ENCODE assay signal across 1 cellular context in the genomic region with DNA sequence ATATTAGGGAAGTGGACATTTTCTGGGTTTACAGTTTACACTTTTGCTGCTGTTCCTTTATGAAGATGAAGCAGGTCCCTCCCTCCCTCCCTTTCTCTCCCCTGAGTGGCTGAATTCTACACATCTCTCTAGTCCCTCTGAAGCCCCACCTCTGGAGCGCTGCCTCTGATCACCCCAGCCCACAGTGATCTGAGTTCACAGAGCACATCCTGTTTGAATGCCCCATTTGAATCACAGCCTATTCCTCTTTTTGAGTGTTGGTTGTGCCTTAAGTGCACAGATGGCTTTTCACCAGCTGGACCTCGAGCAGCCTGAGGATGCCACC.
TF ChIP-seq lines count a peak whose summit lies in the region.

No MANE protein-coding gene starts in this region.

TF ChIP-seq in HepG2, 621 proteins besides CTCF, POLR2A, EP300 and RAD21 (continued from another document and continues in another):
- no peak for TF ChIP-seq ISL2 (CRISPR knock-in tag; IDR thresholded peaks at IDR 0.05)
- no peak for TF ChIP-seq CAMTA2 (CRISPR knock-in tag; IDR thresholded peaks at IDR 0.05; ENCODE audit: borderline replicate concordance)
- TF ChIP-seq SNAI1 (CRISPR knock-in tag; IDR thresholded peaks at IDR 0.05; ENCODE audit: borderline replicate concordance), result no peak
- TF ChIP-seq PHF8 (CRISPR knock-in tag; IDR thresholded peaks at IDR 0.05), result no peak
- no peak for TF ChIP-seq PAWR (CRISPR knock-in tag; IDR thresholded peaks at IDR 0.05; ENCODE audit: borderline replicate concordance)
- TF ChIP-seq ZNF703 (CRISPR knock-in tag; IDR thresholded peaks at IDR 0.05; ENCODE audit: borderline replicate concordance), result no peak
- TF ChIP-seq ZSCAN31 (CRISPR knock-in tag; IDR thresholded peaks at IDR 0.05; ENCODE audit: low read depth), result no peak; the same call in 1 of the 2 replicates
- TF ChIP-seq, protein P1, sequence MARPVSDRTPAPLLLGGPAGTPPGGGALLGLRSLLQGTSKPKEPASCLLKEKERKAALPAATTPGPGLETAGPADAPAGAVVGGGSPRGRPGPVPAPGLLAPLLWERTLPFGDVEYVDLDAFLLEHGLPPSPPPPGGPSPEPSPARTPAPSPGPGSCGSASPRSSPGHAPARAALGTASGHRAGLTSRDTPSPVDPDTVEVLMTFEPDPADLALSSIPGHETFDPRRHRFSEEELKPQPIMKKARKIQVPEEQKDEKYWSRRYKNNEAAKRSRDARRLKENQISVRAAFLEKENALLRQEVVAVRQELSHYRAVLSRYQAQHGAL (CRISPR knock-in tag; IDR thresholded peaks at IDR 0.05; ENCODE audit: not compliant biosample characterization), result no peak
- TF ChIP-seq RXRA (CRISPR knock-in tag; IDR thresholded peaks at IDR 0.05), result 0 out of 2 replicates have a peak, but pooled peaks have one; percentile 29
- TF ChIP-seq ZFYVE20 (CRISPR knock-in tag; IDR thresholded peaks at IDR 0.05; ENCODE audit: borderline replicate concordance, low read depth), result no peak
- TF ChIP-seq MEIS2 (CRISPR knock-in tag; IDR thresholded peaks at IDR 0.05), result no peak
- no peak for TF ChIP-seq KDM5B (CRISPR knock-in tag; IDR thresholded peaks at IDR 0.05; ENCODE audit: borderline replicate concordance)
- TF ChIP-seq ZNF878 (CRISPR knock-in tag; IDR thresholded peaks at IDR 0.05), result no peak
- TF ChIP-seq ZSCAN12 (CRISPR knock-in tag; IDR thresholded peaks at IDR 0.05), result no peak
- no peak for TF ChIP-seq HNRNPLL (IDR thresholded peaks at IDR 0.05; ENCODE audit: low read depth, low read length, poor library complexity, severe bottlenecking)
- TF ChIP-seq STAT5B (CRISPR knock-in tag; IDR thresholded peaks at IDR 0.05), result no peak
- TF ChIP-seq, protein P2, sequence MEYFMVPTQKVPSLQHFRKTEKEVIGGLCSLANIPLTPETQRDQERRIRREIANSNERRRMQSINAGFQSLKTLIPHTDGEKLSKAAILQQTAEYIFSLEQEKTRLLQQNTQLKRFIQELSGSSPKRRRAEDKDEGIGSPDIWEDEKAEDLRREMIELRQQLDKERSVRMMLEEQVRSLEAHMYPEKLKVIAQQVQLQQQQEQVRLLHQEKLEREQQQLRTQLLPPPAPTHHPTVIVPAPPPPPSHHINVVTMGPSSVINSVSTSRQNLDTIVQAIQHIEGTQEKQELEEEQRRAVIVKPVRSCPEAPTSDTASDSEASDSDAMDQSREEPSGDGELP (IDR thresholded peaks at IDR 0.05; ENCODE audit: borderline replicate concordance, low read depth), result no peak
- TF ChIP-seq ZNF605 (CRISPR knock-in tag; IDR thresholded peaks at IDR 0.05), result no peak
- no peak for TF ChIP-seq PAF1 (CRISPR knock-in tag; IDR thresholded peaks at IDR 0.05)
- TF ChIP-seq RBFOX2 (IDR thresholded peaks at IDR 0.05; ENCODE audit: low read depth, low read length), result no peak
- no peak for TF ChIP-seq TARDBP (CRISPR knock-in tag; IDR thresholded peaks at IDR 0.05)
- TF ChIP-seq KLF16 (CRISPR knock-in tag; IDR thresholded peaks at IDR 0.05), result no peak
- no peak for TF ChIP-seq SMAD9 (CRISPR knock-in tag; IDR thresholded peaks at IDR 0.05)
- TF ChIP-seq ZNF235 (CRISPR knock-in tag; IDR thresholded peaks at IDR 0.05; ENCODE audit: borderline replicate concordance), result no peak
- no peak for TF ChIP-seq ZNF83 (CRISPR knock-in tag; IDR thresholded peaks at IDR 0.05; ENCODE audit: borderline replicate concordance)
- TF ChIP-seq SAP130 (CRISPR knock-in tag; IDR thresholded peaks at IDR 0.05; ENCODE audit: low read depth), result peak; percentile 60
- TF ChIP-seq ARNT2 (CRISPR knock-in tag; IDR thresholded peaks at IDR 0.05; ENCODE audit: low read depth), result no peak
- TF ChIP-seq PATZ1 (CRISPR knock-in tag; IDR thresholded peaks at IDR 0.05), result peak; percentile 57; the same call in 1 of the 2 replicates
- no peak for TF ChIP-seq ZSCAN22 (CRISPR knock-in tag; IDR thresholded peaks at IDR 0.05)
- no peak for TF ChIP-seq REXO4 (CRISPR knock-in tag; IDR thresholded peaks at IDR 0.05; ENCODE audit: borderline replicate concordance)
- peak; percentile 7; the same call in 1 of the 2 replicates for TF ChIP-seq GATAD2A (CRISPR knock-in tag; IDR thresholded peaks at IDR 0.05)
- TF ChIP-seq ZNF431 (CRISPR knock-in tag; IDR thresholded peaks at IDR 0.05; ENCODE audit: borderline replicate concordance, low read depth), result no peak
- peak; percentile 72 for TF ChIP-seq HNF4A (CRISPR knock-in tag; IDR thresholded peaks at IDR 0.05)
- no peak for TF ChIP-seq JUND (CRISPR knock-in tag; IDR thresholded peaks at IDR 0.05)
- no peak; the same call in 1 of the 2 replicates for TF ChIP-seq HDAC1 (CRISPR knock-in tag; IDR thresholded peaks at IDR 0.05)
- no peak for TF ChIP-seq ZNF646 (CRISPR knock-in tag; IDR thresholded peaks at IDR 0.05)
- no peak for TF ChIP-seq ZNF75D (CRISPR knock-in tag; IDR thresholded peaks at IDR 0.05; ENCODE audit: borderline replicate concordance)
- TF ChIP-seq, protein P3, sequence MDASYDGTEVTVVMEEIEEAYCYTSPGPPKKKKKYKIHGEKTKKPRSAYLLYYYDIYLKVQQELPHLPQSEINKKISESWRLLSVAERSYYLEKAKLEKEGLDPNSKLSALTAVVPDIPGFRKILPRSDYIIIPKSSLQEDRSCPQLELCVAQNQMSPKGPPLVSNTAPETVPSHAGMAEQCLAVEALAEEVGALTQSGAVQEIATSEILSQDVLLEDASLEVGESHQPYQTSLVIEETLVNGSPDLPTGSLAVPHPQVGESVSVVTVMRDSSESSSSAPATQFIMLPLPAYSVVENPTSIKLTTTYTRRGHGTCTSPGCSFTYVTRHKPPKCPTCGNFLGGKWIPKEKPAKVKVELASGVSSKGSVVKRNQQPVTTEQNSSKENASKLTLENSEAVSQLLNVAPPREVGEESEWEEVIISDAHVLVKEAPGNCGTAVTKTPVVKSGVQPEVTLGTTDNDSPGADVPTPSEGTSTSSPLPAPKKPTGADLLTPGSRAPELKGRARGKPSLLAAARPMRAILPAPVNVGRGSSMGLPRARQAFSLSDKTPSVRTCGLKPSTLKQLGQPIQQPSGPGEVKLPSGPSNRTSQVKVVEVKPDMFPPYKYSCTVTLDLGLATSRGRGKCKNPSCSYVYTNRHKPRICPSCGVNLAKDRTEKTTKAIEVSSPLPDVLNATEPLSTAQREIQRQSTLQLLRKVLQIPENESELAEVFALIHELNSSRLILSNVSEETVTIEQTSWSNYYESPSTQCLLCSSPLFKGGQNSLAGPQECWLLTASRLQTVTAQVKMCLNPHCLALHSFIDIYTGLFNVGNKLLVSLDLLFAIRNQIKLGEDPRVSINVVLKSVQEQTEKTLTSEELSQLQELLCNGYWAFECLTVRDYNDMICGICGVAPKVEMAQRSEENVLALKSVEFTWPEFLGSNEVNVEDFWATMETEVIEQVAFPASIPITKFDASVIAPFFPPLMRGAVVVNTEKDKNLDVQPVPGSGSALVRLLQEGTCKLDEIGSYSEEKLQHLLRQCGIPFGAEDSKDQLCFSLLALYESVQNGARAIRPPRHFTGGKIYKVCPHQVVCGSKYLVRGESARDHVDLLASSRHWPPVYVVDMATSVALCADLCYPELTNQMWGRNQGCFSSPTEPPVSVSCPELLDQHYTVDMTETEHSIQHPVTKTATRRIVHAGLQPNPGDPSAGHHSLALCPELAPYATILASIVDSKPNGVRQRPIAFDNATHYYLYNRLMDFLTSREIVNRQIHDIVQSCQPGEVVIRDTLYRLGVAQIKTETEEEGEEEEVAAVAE (CRISPR knock-in tag; IDR thresholded peaks at IDR 0.05; ENCODE audit: borderline replicate concordance), result no peak
- TF ChIP-seq TMF1 (CRISPR knock-in tag; IDR thresholded peaks at IDR 0.05; ENCODE audit: low read depth), result no peak
- TF ChIP-seq HES4 (CRISPR knock-in tag; IDR thresholded peaks at IDR 0.05; ENCODE audit: borderline replicate concordance), result no peak
- TF ChIP-seq ZNF33B (CRISPR knock-in tag; IDR thresholded peaks at IDR 0.05), result no peak
- no peak for TF ChIP-seq SNAPC5 (CRISPR knock-in tag; IDR thresholded peaks at IDR 0.05; ENCODE audit: borderline replicate concordance)
- TF ChIP-seq ZNF24 (IDR thresholded peaks at IDR 0.05), result no peak
- TF ChIP-seq MXD4 (CRISPR knock-in tag; IDR thresholded peaks at IDR 0.05), result no peak
